29 cellular contexts compared by ENCODE assay signal in the genomic region with DNA sequence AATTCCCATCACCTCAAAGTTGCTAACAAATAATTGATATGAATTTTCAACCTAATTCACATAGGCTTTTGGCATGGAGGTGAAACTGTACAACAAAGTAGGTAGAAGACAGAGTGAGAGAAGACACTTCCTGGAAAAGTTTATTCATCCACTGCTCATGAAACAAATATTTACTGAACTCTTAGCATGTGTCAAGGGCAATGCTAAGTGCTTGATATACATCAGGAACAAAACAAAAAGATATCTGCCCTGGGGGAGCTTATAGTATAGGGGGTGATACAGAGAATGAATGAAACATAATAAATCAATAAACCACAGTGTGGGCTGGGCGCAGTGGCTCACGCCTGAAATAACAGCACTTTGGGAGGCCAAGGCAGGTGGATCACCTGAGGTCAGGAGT.
"Had no signal": no experiment of that assay in that cellular context is flagged by ENCODE, and none has a peak within 500 bp of the region (broad histone marks: within the 10 kb centered on the region; RNA-seq: fewer than 3 reads in every experiment).

No MANE protein-coding gene starts in this region.

- H3K27me3 ChIP-seq: adrenal gland, body of pancreas, esophagus squamous epithelium, gastroesophageal sphincter, heart right ventricle had no signal

- H3K9me3 ChIP-seq: adrenal gland, body of pancreas, esophagus squamous epithelium, gastroesophageal sphincter, heart right ventricle had no signal

- ATAC-seq: activated CD4-positive, CD25-positive, alpha-beta regulatory T cell treated with anti-CD3 and anti-CD28 coated beads, Interleukin-2, amount 50 U/mL, for 24 hours; activated CD8-positive, alpha-beta T cell treated with anti-CD3 and anti-CD28 coated beads for 36 hours; activated naive CD8-positive, alpha-beta T cell treated with anti-CD3 and anti-CD28 coated beads, Interleukin-2, amount 50 U/mL, for 24 hours; activated T-cell treated with anti-CD3 and anti-CD28 coated beads, Interleukin-2, amount 50 U/mL, for 4 hours; activated T-helper 17 cell treated with anti-CD3 and anti-CD28 coated beads, Interleukin-2, amount 50 U/mL, for 72 hours; body of pancreas; gastroesophageal sphincter; heart right ventricle; T-helper 17 cell had no signal

- H3K4me1 ChIP-seq: adrenal gland, body of pancreas, esophagus squamous epithelium, gastroesophageal sphincter, heart right ventricle had no signal

- H3K36me3 ChIP-seq: adrenal gland, esophagus squamous epithelium, gastroesophageal sphincter, heart right ventricle, WERI-Rb-1 had no signal

- DNase-seq: activated B cell treated with CpG ODN at 0.5 μM for 24 hours; activated CD4-positive, alpha-beta T cell treated with anti-CD3 and anti-CD28 coated beads for 48 hours; activated CD4-positive, alpha-beta T cell treated with anti-CD3 and anti-CD28 coated beads, Interleukin-2, amount 50 U/mL, for 1 hour; activated CD4-positive, alpha-beta T cell treated with anti-CD3 and anti-CD28 coated beads, Interleukin-2, amount 50 U/mL, for 48 hours; activated CD8-positive, alpha-beta memory T cell treated with anti-CD3 and anti-CD28 coated beads for 24 hours; activated CD8-positive, alpha-beta T cell treated with anti-CD3 and anti-CD28 coated beads for 36 hours; activated effector memory CD4-positive, alpha-beta T cell treated with anti-CD3 and anti-CD28 coated beads, Interleukin-2, amount 50 U/mL, for 16 hours; activated naive CD4-positive, alpha-beta T cell treated with anti-CD3 and anti-CD28 coated beads for 36 hours; activated naive CD8-positive, alpha-beta T cell treated with anti-CD3 and anti-CD28 coated beads for 36 hours; activated naive CD8-positive, alpha-beta T cell treated with anti-CD3 and anti-CD28 coated beads, Interleukin-2, amount 50 U/mL, for 24 hours; activated T-cell treated with anti-CD3 and anti-CD28 coated beads, Interleukin-2, amount 50 U/mL, for 4 hours; adrenal gland; amygdala; aorta; body of pancreas; caudate nucleus; cortex of kidney; dermis blood vessel endothelial cell; effector CD4-positive, alpha-beta T cell; esophagus squamous epithelium; foreskin melanocyte; heart right ventricle; T-helper 17 cell; T1000; WERI-Rb-1 had no signal

- H3K27ac ChIP-seq: adrenal gland, body of pancreas, epithelial cell of prostate, esophagus squamous epithelium, gastroesophageal sphincter, heart right ventricle, WERI-Rb-1 had no signal

- H3K4me3 ChIP-seq: adrenal gland, body of pancreas, esophagus squamous epithelium, gastroesophageal sphincter, heart right ventricle had no signal
